ENCODE assay signal across 12 cellular contexts in genomic region chr9:134374301-134375010, GRCh38. TPM values are rescaled to one million over a fixed set of nuclear protein-coding genes. Genes with fewer than 3 reads are reported as not detected.
DNase-seq lines count a peak whose midpoint lies in the region; ATAC-seq, FAIRE-seq and TF ChIP-seq lines count a peak whose summit lies in the region.
"Had no signal": no experiment of that assay in that cellular context is flagged by ENCODE, and none has a peak within 500 bp of the region (broad histone marks: within the 10 kb centered on the region; RNA-seq: fewer than 3 reads in every experiment).

No MANE protein-coding gene starts in this region.

- no peak overlapping the region for H2BK12ac ChIP-seq in neuronal stem cell (ENCODE audit: low read length)

- no peak overlapping the region for H4K8ac ChIP-seq in neuronal stem cell (ENCODE audit: low read depth, low read length)

- no peak overlapping the region for H2BK120ac ChIP-seq in neuronal stem cell (ENCODE audit: low read depth, low read length)

- no peak for ATAC-seq in A549
- no peak for ATAC-seq in GM19351 (IDR thresholded peaks at IDR 0.05; ENCODE audit: unreplicated experiment)
- ATAC-seq in GM21717 (IDR thresholded peaks at IDR 0.05; ENCODE audit: unreplicated experiment), result no peak

- H3K9me3 ChIP-seq in A549 (no peaks in the 10 kb centered on the region), PC-9 (ENCODE audit: insufficient read depth, low read depth) (no peaks in the 10 kb centered on the region), esophagus (ENCODE audit: control insufficient read depth in 2 of 2, insufficient read depth in 1 of 2, low read depth in 1 of 2, low read length in 1 of 2) (no peaks in the 10 kb centered on the region), neuronal stem cell (replicated peaks in 1 of 2; ENCODE audit: control insufficient read depth in 2 of 2, insufficient read depth in 1 of 2, low read depth in 1 of 2, low read length in 2 of 2) (no peaks in the 10 kb centered on the region)

- H3K4me1 ChIP-seq in A549 (peaks cover 76% of the 10 kb centered on the region), PC-9 (replicated peaks; ENCODE audit: insufficient read depth) (peaks cover 51% of the 10 kb centered on the region), esophagus (ENCODE audit: control insufficient read depth in 2 of 2, insufficient read depth in 2 of 2, low read length in 1 of 2) (peaks cover 54 to 94% of the 10 kb centered on the region in 2 donors), neuronal stem cell (ENCODE audit: control insufficient read depth in 2 of 2, insufficient read depth in 1 of 2, low read depth in 1 of 2, low read length in 2 of 2) (peaks cover 22 to 37% of the 10 kb centered on the region in 2 donors)

- H2BK5ac ChIP-seq in neuronal stem cell (ENCODE audit: low read length), result peak overlapping the region; percentile 17

- peaks cover 65% of the 10 kb centered on the region for H3K79me1 ChIP-seq in neuronal stem cell (ENCODE audit: low read depth, low read length)

- peaks cover 36% of the 10 kb centered on the region for H3F3A ChIP-seq in PC-9 (ENCODE audit: insufficient read depth, low read depth)

- no peak overlapping the region for H3K18ac ChIP-seq in neuronal stem cell (ENCODE audit: low read length)

- H3K4me2 ChIP-seq in A549 (peak overlapping the region; percentile 65), PC-9 (no peak overlapping the region), neuronal stem cell (ENCODE audit: insufficient read depth, low read length, poor library complexity, severe bottlenecking) (no peak overlapping the region)

- peaks cover 91% of the 10 kb centered on the region for H3K79me2 ChIP-seq in PC-9 (ENCODE audit: low read depth)

- H4K91ac ChIP-seq in neuronal stem cell (ENCODE audit: low read depth, low read length, poor library complexity), result peak overlapping the region; percentile 70

- H3K4me3 ChIP-seq in A549 (no peak overlapping the region), PC-9 (no peak overlapping the region), esophagus (ENCODE audit: low read depth in 1 of 2, low read length in 2 of 2) (no peak overlapping the region), neuronal stem cell (ENCODE audit: low read length in 2 of 2) (no peak overlapping the region)

- intact Hi-C loops in PC-9 (cut with micrococcal nuclease; ENCODE audit: unreplicated experiment), result no loop called here

- H3K9ac ChIP-seq in neuronal stem cell (ENCODE audit: low read depth, low read length, poor library complexity), result no peak overlapping the region

- no peaks in the 10 kb centered on the region for H3K9me2 ChIP-seq in PC-9 (ENCODE audit: insufficient read depth)

- H2AK5ac ChIP-seq in neuronal stem cell (ENCODE audit: low read depth, low read length), result peak overlapping the region; percentile 61

- no TSS peak for BruUV-seq in PC-9 (replicated peaks; lab: Mats Ljungman, UMichigan)

- WGBS in A549 (ENCODE audit: missing lambda C conversion rate), result 80% methylated on average over 8 of the region's 21 CpGs
- WGBS in esophagus, 2 donors, result 68% methylated on average over 21 of the region's 21 CpGs
- no CpG with 5 or more reads among the region's 21 CpGs for WGBS in neuronal stem cell (ENCODE audit: extremely low coverage in 2 of 2, insufficient read length in 2 of 2, insufficient replicate concordance in 1 of 2), 2 donors

- TF ChIP-seq EP300 in A549 (IDR thresholded peaks at IDR 0.05), result no peak

- DNase-seq in A549 (ENCODE audit: low read depth in 1 of 2, low spot score in 1 of 2) (no peak), PC-9 (no peak), neuronal stem cell (ENCODE audit: low spot score) (no peak), GOT3 (lab: John Stamatoyannopoulos, UW) (no peak), 8988T (no peak)
- DNase-seq: HCEC 1CT; IMR-90; NCI-H774; stimulated activated CD4-positive, alpha-beta T cell treated with anti-CD3 and anti-CD28 coated beads, Interleukin-4, amount 100 ng/mL, for 1 hour had no signal

- no peak for TF ChIP-seq CTCF in A549 (IDR thresholded peaks at IDR 0.05)
- no peak for TF ChIP-seq CTCF in PC-9 (conservative IDR thresholded peaks at IDR 0.05)

- no peaks in the 10 kb centered on the region for H3K27me3 ChIP-seq in PC-9 (ENCODE audit: insufficient read depth, low read depth)
- no peaks in the 10 kb centered on the region for H3K27me3 ChIP-seq in esophagus (ENCODE audit: control insufficient read depth in 1 of 2, insufficient read depth in 2 of 2, low read length in 2 of 2)
- H3K27me3 ChIP-seq in neuronal stem cell (ENCODE audit: control insufficient read depth in 3 of 3, insufficient read depth in 3 of 3, low read depth in 1 of 3, low read length in 3 of 3), result no peaks in the 10 kb centered on the region

- peak overlapping the region; percentile 89 for H3K14ac ChIP-seq in neuronal stem cell (ENCODE audit: low read length)

- H3K23ac ChIP-seq in neuronal stem cell (ENCODE audit: low read depth, low read length, poor library complexity), result peak overlapping the region; percentile 89

- FAIRE-seq in A549 (lab: Jason Lieb, UNC), result no peak

- peak overlapping the region; percentile 78 for H3K4ac ChIP-seq in neuronal stem cell (ENCODE audit: low read length)

- no peak overlapping the region for H2BK15ac ChIP-seq in neuronal stem cell (ENCODE audit: low read length)

- H2AFZ ChIP-seq in PC-9, result no peak overlapping the region
- no peak overlapping the region for H2AFZ ChIP-seq in neuronal stem cell (ENCODE audit: low read length)

- peak overlapping the region; percentile 93 to 97 for H3K27ac ChIP-seq in A549
- H3K27ac ChIP-seq in PC-9, result peak overlapping the region; percentile 46; the same call in 1 of the 2 replicates
- peak overlapping the region; percentile 94 to 96 for H3K27ac ChIP-seq in esophagus (ENCODE audit: low read depth in 2 of 2, low read length in 1 of 2)
- no peak overlapping the region for H3K27ac ChIP-seq in neuronal stem cell (replicated peaks; ENCODE audit: low read length)

- CTCF ChIA-PET in A549 (lab: Yijun Ruan, JAX) (interaction anchor here (0.9 to 1.2 kb wide), 2 partner anchors 10 to 11 kb away, joined by 3 read pairs; no protein-coding TSS in a partner anchor), PC-9 (lab: Charles Lee) (no interaction called here)

- POLR2A ChIA-PET in A549 (lab: Yijun Ruan, JAX), result no interaction called here
- POLR2A ChIA-PET in PC-9 (lab: Charles Lee; ENCODE audit: unreplicated experiment), result no interaction called here

- no peak for TF ChIP-seq RAD21 in A549 (conservative IDR thresholded peaks at IDR 0.05 in 1 of 2, IDR thresholded peaks at IDR 0.05 in 1 of 2)

- no peak for TF ChIP-seq POLR2A in A549 (IDR thresholded peaks at IDR 0.05; ENCODE audit: low read length)

- peaks cover 11% of the 10 kb centered on the region for H4K20me1 ChIP-seq in PC-9 (ENCODE audit: insufficient read depth)

- no peaks in the 10 kb centered on the region for H3K36me3 ChIP-seq in PC-9 (ENCODE audit: low read depth)
- H3K36me3 ChIP-seq in esophagus (ENCODE audit: control insufficient read depth in 2 of 2, insufficient read depth in 2 of 2, low read length in 1 of 2), result peaks cover 0 to 3% of the 10 kb centered on the region in 2 donors
- H3K36me3 ChIP-seq in neuronal stem cell (replicated peaks in 1 of 2; ENCODE audit: control insufficient read depth in 2 of 2, insufficient read depth in 2 of 2, low read length in 2 of 2), result no peaks in the 10 kb centered on the region

TF ChIP-seq in A549, 52 proteins besides CTCF, POLR2A, EP300 and RAD21 (continues in another document):
- TF ChIP-seq SREBF2 (IDR thresholded peaks at IDR 0.05) (no peak), NR3C1 (IDR thresholded peaks at IDR 0.05) (no peak), E2F6 (IDR thresholded peaks at IDR 0.05; ENCODE audit: borderline replicate concordance, low read depth) (no peak), RARB (CRISPR knock-in tag; IDR thresholded peaks at IDR 0.05) (no peak), BCL3 (IDR thresholded peaks at IDR 0.05) (no peak), KDM1A (IDR thresholded peaks at IDR 0.05; ENCODE audit: low read depth) (no peak), HDAC2 (IDR thresholded peaks at IDR 0.05) (no peak), HOXB13 (CRISPR knock-in tag; IDR thresholded peaks at IDR 0.05; ENCODE audit: low read depth) (no peak), ZFP36 (IDR thresholded peaks at IDR 0.05; ENCODE audit: borderline replicate concordance, partially characterized antibody) (no peak), MAX (IDR thresholded peaks at IDR 0.05) (no peak), TFCP2L1 (CRISPR knock-in tag; IDR thresholded peaks at IDR 0.05) (no peak), CBX8 (IDR thresholded peaks at IDR 0.05) (no peak), ZNF302 (CRISPR knock-in tag; IDR thresholded peaks at IDR 0.05) (no peak)

RNA-seq across cellular contexts. Expression of gene RXRA, which starts 48.2 kb away (rescaled TPM):
- polyA plus RNA-seq in A549 (2011; rRNA removed) (6.6 and 10.2 TPM in 2 replicates), A549 (2017; fragmentation: RNase III; extraction: RNeasy Plus Mini Kit Qiagen cat#74134 plus additional on column Dnase treatment) (22.0 to 23.9 TPM (median 22.5 TPM) in 3 replicates), esophagus (10 to 100 TPM; 31.4 to 63.4 TPM)
- 16.7 and 21.8 TPM in 2 replicates for polyA plus RNA-seq in A549 (2012; cell fraction: cytosol; rRNA removed)
- polyA plus RNA-seq in A549 (2012; cell fraction: nucleus; rRNA removed), result 25.5 and 28.7 TPM in 2 replicates
- polyA minus RNA-seq in A549 (2011; rRNA and poly(A)+ RNA removed), result 8.2 and 12.5 TPM in 2 replicates
- 116 and 146 TPM in 2 replicates for total RNA-seq in PC-9 (2021)
- 36.1 TPM for polyA plus RNA-seq in neuronal stem cell (2013, experiment 1 of 2)
- polyA plus RNA-seq in neuronal stem cell (2013, experiment 2 of 2), result 36.3 TPM
